Comparison of ENCODE assay signal across 1 cellular context in the genomic region with DNA sequence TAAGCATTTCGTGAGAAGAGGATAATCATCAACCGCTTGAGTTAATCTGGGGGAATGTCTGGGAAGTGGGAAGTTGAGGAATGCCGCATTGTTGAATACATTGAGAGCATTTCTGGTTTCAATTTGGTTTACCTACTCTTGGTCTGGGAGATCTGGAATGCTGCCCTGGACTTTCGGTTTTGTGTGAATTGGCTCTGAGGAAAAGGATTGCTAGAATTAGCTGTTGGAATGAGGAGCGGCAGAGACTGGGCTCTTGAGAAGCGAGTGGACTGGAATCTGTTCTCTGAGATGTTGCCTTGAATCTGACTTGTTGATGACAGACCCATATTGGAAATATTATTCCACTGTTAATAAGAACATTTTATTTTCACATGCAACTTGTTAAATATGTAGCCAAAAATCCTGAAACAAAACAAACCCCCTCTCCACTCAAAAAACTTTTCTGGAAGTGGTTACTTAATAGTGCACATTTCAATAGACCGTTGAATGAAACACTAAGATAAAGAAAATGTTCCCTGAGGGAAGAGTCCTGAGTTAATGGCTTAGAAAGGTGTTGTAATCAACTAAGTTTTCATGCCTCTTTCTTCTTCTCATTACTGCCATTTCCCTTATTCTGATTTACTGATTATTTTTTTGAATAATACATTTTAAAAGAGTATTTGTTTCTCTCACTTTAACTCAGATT.
TF ChIP-seq lines count a peak whose summit lies in the region.

No MANE protein-coding gene starts in this region.

TF ChIP-seq in GM23338, 12 proteins besides CTCF, POLR2A, EP300 and RAD21 (continued from another document):
- TF ChIP-seq, protein P1, sequence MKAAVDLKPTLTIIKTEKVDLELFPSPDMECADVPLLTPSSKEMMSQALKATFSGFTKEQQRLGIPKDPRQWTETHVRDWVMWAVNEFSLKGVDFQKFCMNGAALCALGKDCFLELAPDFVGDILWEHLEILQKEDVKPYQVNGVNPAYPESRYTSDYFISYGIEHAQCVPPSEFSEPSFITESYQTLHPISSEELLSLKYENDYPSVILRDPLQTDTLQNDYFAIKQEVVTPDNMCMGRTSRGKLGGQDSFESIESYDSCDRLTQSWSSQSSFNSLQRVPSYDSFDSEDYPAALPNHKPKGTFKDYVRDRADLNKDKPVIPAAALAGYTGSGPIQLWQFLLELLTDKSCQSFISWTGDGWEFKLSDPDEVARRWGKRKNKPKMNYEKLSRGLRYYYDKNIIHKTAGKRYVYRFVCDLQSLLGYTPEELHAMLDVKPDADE (IDR thresholded peaks at IDR 0.05), result no peak
- TF ChIP-seq POLR2AphosphoS5 (IDR thresholded peaks at IDR 0.05; ENCODE audit: low read depth) (no peak), EZH2phosphoT487 (IDR thresholded peaks at IDR 0.05; ENCODE audit: unreplicated experiment) (no peak), NANOG (IDR thresholded peaks at IDR 0.05; ENCODE audit: borderline replicate concordance) (no peak), ZNF331 (CRISPR knock-in tag; IDR thresholded peaks at IDR 0.05; ENCODE audit: low read depth) (no peak)
